ENCODE assay signal across 8 cellular contexts in genomic region chr6:26027491-26028211, GRCh38. TPM values are rescaled to one million over a fixed set of nuclear protein-coding genes. Genes with fewer than 3 reads are reported as not detected.
DNase-seq lines count a peak whose midpoint lies in the region; ATAC-seq, FAIRE-seq and TF ChIP-seq lines count a peak whose summit lies in the region.

No MANE protein-coding gene starts in this region.

- peaks cover 72% of the 10 kb centered on the region for H3K4me1 Mint-ChIP-seq in T-helper 2 cell treated with Interferon-gamma antibody and Interleukin-4, amounts not matched to agents 5 μg/mL and 100 μg/mL, for 36 hours (ENCODE audit: low read depth)
- H3K4me1 Mint-ChIP-seq in activated T-helper 2 cell treated with anti-CD3 and anti-CD28 coated beads, Interferon-gamma antibody, Interleukin-2, Interleukin-4, amounts not matched to agents 10 μg/mL and 5 μg/mL and 100 μg/mL, durations not matched to agents 14 hours and 24 hours and 36 hours (ENCODE audit: low read depth) = peaks cover 72% of the 10 kb centered on the region

- H3K27me3 Mint-ChIP-seq in T-helper 2 cell treated with Interferon-gamma antibody and Interleukin-4, amounts not matched to agents 5 μg/mL and 100 μg/mL, for 36 hours (ENCODE audit: low read depth) = peaks cover 6% of the 10 kb centered on the region
- H3K27me3 Mint-ChIP-seq in activated T-helper 2 cell treated with anti-CD3 and anti-CD28 coated beads, Interferon-gamma antibody, Interleukin-2, Interleukin-4, amounts not matched to agents 10 μg/mL and 5 μg/mL and 100 μg/mL, durations not matched to agents 14 hours and 24 hours and 36 hours (ENCODE audit: low read depth) = no peaks in the 10 kb centered on the region

- ATAC-seq in GM19463 (IDR thresholded peaks at IDR 0.05; ENCODE audit: unreplicated experiment) = no peak
- ATAC-seq in GM21367 (IDR thresholded peaks at IDR 0.05; ENCODE audit: unreplicated experiment) = no peak

- WGBS in suprapubic skin = 55% methylated on average over 9 of the region's 9 CpGs

- H3K9me3 ChIP-seq in kidney (ENCODE audit: control insufficient read depth in 1 of 2, low read length in 2 of 2) = no peaks in the 10 kb centered on the region
- H3K9me3 ChIP-seq in suprapubic skin = no peaks in the 10 kb centered on the region

- DNase-seq in T-helper 2 cell treated with Interferon-gamma antibody and Interleukin-4, amounts not matched to agents 5 μg/mL and 100 μg/mL, for 36 hours (ENCODE audit: low spot score) = no peak
- DNase-seq in T-helper 2 cell = no peak
- DNase-seq in activated T-helper 2 cell treated with anti-CD3 and anti-CD28 coated beads, Interferon-gamma antibody, Interleukin-2, Interleukin-4, amounts not matched to agents 10 μg/mL and 5 μg/mL and 100 μg/mL, durations not matched to agents 14 hours and 24 hours and 36 hours (ENCODE audit: low spot score) = no peak
- no peak for DNase-seq in kidney
- DNase-seq in suprapubic skin (ENCODE audit: low spot score in 2 of 2) = no peak
- DNase-seq in kidney tubule cell (ENCODE audit: low spot score) = no peak

- H3K36me3 ChIP-seq in kidney (ENCODE audit: control insufficient read depth in 1 of 2, insufficient read depth in 2 of 2, low read length in 2 of 2) (no peaks in the 10 kb centered on the region), suprapubic skin (no peaks in the 10 kb centered on the region)

- H3K4me3 ChIP-seq in kidney (ENCODE audit: low read length in 2 of 2) = peak overlapping the region; percentile 73 to 97
- H3K4me3 ChIP-seq in suprapubic skin = peak overlapping the region; percentile 69

- intact Hi-C loops in activated T-helper 2 cell treated with anti-CD3 and anti-CD28 coated beads, Interferon-gamma antibody, Interleukin-2, Interleukin-4, amounts not matched to agents 10 μg/mL and 5 μg/mL and 100 μg/mL, durations not matched to agents 14 hours and 24 hours and 36 hours (cut with micrococcal nuclease) = loop anchor here (1.0 to 2.0 kb wide), 6 partner anchors 15 to 1309 kb away; partner anchors contain the start of gene C6orf62
- intact Hi-C loops in kidney (cut with DNase I) = no loop called here

- peak overlapping the region; percentile 97 for H3K27ac Mint-ChIP-seq in T-helper 2 cell treated with Interferon-gamma antibody and Interleukin-4, amounts not matched to agents 5 μg/mL and 100 μg/mL, for 36 hours
- peak overlapping the region; percentile 90 for H3K27ac Mint-ChIP-seq in activated T-helper 2 cell treated with anti-CD3 and anti-CD28 coated beads, Interferon-gamma antibody, Interleukin-2, Interleukin-4, amounts not matched to agents 10 μg/mL and 5 μg/mL and 100 μg/mL, durations not matched to agents 14 hours and 24 hours and 36 hours

- peak overlapping the region; percentile 84 for H3K4me3 Mint-ChIP-seq in T-helper 2 cell treated with Interferon-gamma antibody and Interleukin-4, amounts not matched to agents 5 μg/mL and 100 μg/mL, for 36 hours
- H3K4me3 Mint-ChIP-seq in activated T-helper 2 cell treated with anti-CD3 and anti-CD28 coated beads, Interferon-gamma antibody, Interleukin-2, Interleukin-4, amounts not matched to agents 10 μg/mL and 5 μg/mL and 100 μg/mL, durations not matched to agents 14 hours and 24 hours and 36 hours (ENCODE audit: low read depth) = peak overlapping the region; percentile 75

- TF ChIP-seq CTCF in kidney (IDR thresholded peaks at IDR 0.05; ENCODE audit: borderline replicate concordance, extremely low read depth, insufficient read depth) = no peak
- no peak for TF ChIP-seq CTCF in suprapubic skin (IDR thresholded peaks at IDR 0.05)

- H3K4me1 ChIP-seq in kidney (ENCODE audit: control insufficient read depth in 1 of 2, insufficient read depth in 1 of 2, low read depth in 1 of 2, low read length in 2 of 2) (peaks cover 14 to 16% of the 10 kb centered on the region in 2 donors), suprapubic skin (peaks cover 37% of the 10 kb centered on the region)

- H3K27ac ChIP-seq in kidney (ENCODE audit: low read depth in 2 of 2, low read length in 2 of 2) (peak overlapping the region; percentile 83 to 92), suprapubic skin (peak overlapping the region; percentile 85)

- peak overlapping the region in 1 of 2 donors; percentile 86 for H3K9ac ChIP-seq in kidney (ENCODE audit: low read length in 2 of 2)

- no peaks in the 10 kb centered on the region for H3K27me3 ChIP-seq in suprapubic skin

- no peak for TF ChIP-seq EP300 in suprapubic skin (IDR thresholded peaks at IDR 0.05)

- no peak for TF ChIP-seq POLR2A in suprapubic skin (IDR thresholded peaks at IDR 0.05)

- no peak for FAIRE-seq in kidney (lab: Jason Lieb, UNC)

- peaks cover 3% of the 10 kb centered on the region for H3K36me3 Mint-ChIP-seq in T-helper 2 cell treated with Interferon-gamma antibody and Interleukin-4, amounts not matched to agents 5 μg/mL and 100 μg/mL, for 36 hours (ENCODE audit: low read depth)
- no peaks in the 10 kb centered on the region for H3K36me3 Mint-ChIP-seq in activated T-helper 2 cell treated with anti-CD3 and anti-CD28 coated beads, Interferon-gamma antibody, Interleukin-2, Interleukin-4, amounts not matched to agents 10 μg/mL and 5 μg/mL and 100 μg/mL, durations not matched to agents 14 hours and 24 hours and 36 hours (ENCODE audit: low read depth)

- H3K9me3 Mint-ChIP-seq in T-helper 2 cell treated with Interferon-gamma antibody and Interleukin-4, amounts not matched to agents 5 μg/mL and 100 μg/mL, for 36 hours = no peaks in the 10 kb centered on the region
- H3K9me3 Mint-ChIP-seq in activated T-helper 2 cell treated with anti-CD3 and anti-CD28 coated beads, Interferon-gamma antibody, Interleukin-2, Interleukin-4, amounts not matched to agents 10 μg/mL and 5 μg/mL and 100 μg/mL, durations not matched to agents 14 hours and 24 hours and 36 hours = no peaks in the 10 kb centered on the region

RNA-seq across cellular contexts. Expression of gene HFE, which starts 59.6 kb away (rescaled TPM):
- 0.32 and 0.39 TPM in 2 replicates for total RNA-seq in activated T-helper 2 cell treated with anti-CD3 and anti-CD28 coated beads, Interferon-gamma antibody, Interleukin-2, Interleukin-4, amounts not matched to agents 10 μg/mL and 5 μg/mL and 100 μg/mL, durations not matched to agents 14 hours and 24 hours and 36 hours
- total RNA-seq in kidney (10.6 TPM), suprapubic skin (1 to 10 TPM; 2.1 to 4.2 (median 3.6) TPM)
- polyA plus RNA-seq in kidney (ENCODE audit: insufficient read depth, low read depth, low replicate concordance) = 6.3 TPM
